ENCODE assay signal across 8 cellular contexts in the genomic region with DNA sequence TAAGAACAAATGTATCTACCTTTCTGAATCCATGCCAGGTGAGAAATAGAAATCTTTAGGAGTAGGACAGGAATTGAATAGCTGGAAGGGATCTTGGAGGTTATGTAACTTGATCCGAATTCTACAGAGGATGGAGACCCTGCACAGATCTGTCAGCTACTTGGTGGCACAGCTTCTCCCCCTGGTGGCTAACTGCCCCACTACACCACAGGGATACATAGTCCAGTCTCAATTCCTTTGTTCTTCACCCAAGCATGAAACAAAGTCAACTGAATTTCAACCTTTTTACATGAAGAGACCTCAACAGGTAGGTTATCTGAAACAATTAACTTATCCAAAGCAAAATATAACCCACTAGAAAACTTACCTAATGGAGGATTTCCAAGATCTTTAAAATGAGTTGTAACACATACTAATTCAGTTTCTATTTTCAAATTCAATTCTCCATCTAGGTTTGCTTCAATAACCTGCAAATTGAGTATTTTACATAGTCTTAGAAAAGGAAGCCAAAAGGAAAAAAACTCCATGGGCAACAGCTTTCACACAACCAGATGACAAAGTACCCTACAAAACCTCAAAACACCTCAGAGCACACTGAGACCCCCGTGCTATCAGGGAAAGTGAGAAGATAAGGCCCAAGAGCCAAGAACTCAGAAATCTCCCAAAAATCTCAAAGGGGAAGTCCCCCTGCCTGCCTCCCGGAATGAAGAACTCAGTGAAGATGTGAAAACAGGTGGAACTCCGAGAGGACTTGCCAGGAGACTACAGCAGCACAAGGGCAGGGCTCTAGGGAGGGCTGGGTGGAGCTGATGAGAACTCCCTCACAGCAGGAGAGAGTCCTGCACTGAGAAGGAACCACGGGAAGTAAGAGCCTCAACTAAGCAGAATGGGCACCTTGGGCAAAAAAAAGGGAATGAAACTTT. TPM values are rescaled to one million over a fixed set of nuclear protein-coding genes. Genes with fewer than 3 reads are reported as not detected.
A peak's percentile ranks its signal among the peaks of the same experiment; 100 is the strongest.
DNase-seq lines count a peak whose midpoint lies in the region; ATAC-seq and TF ChIP-seq lines count a peak whose summit lies in the region.

No MANE protein-coding gene starts in this region.

- H3K27me3 ChIP-seq in cardiac muscle cell, result no peaks in the 10 kb centered on the region

- no peaks in the 10 kb centered on the region for H3K4me1 ChIP-seq in cardiac muscle cell (ENCODE audit: low read depth)

- peaks cover 27% of the 10 kb centered on the region for H3K4me1 Mint-ChIP-seq in activated naive CD8-positive, alpha-beta T cell treated with anti-CD3 and anti-CD28 coated beads for 36 hours

- peaks cover 42% of the 10 kb centered on the region for H3K36me3 Mint-ChIP-seq in activated naive CD8-positive, alpha-beta T cell treated with anti-CD3 and anti-CD28 coated beads for 36 hours

- no peak for ATAC-seq in GM21423 (IDR thresholded peaks at IDR 0.05; ENCODE audit: unreplicated experiment)

- no peak overlapping the region for H3K4me3 Mint-ChIP-seq in activated naive CD8-positive, alpha-beta T cell treated with anti-CD3 and anti-CD28 coated beads for 36 hours

- H3K36me3 ChIP-seq in cardiac muscle cell, result peaks cover 27% of the 10 kb centered on the region

- peak; percentile 79 for TF ChIP-seq CTCF in GM20000 (IDR thresholded peaks at IDR 0.05; ENCODE audit: extremely low read depth, missing control alignments)
- TF ChIP-seq CTCF in cardiac muscle cell (IDR thresholded peaks at IDR 0.05; ENCODE audit: low read depth, low read length), result peak; percentile 96

- H3K4me3 ChIP-seq in cardiac muscle cell, result no peak overlapping the region

- H3K9me3 ChIP-seq in cardiac muscle cell (ENCODE audit: low read depth), result no peaks in the 10 kb centered on the region

- H3K27ac ChIP-seq in cardiac muscle cell, result no peak overlapping the region

- DNase-seq in DMS 273 treated with DMSO at 0.1 percent for 48 hours (lab: John Stamatoyannopoulos, UW) (peak; percentile 19), GM20000 (ENCODE audit: low spot score) (peak; percentile 76), HuH-7 (ENCODE audit: low spot score) (peak; percentile 85), RPMI8226 (peak; percentile 60), cardiac muscle cell (ENCODE audit: low read depth in 1 of 2, low spot score in 1 of 2) (peak; percentile 78 to 81), renal cortical epithelial cell (ENCODE audit: low read depth) (peak; percentile 64)
- peak; percentile 45 for DNase-seq in activated naive CD8-positive, alpha-beta T cell treated with anti-CD3 and anti-CD28 coated beads for 36 hours

- H3K27me3 Mint-ChIP-seq in activated naive CD8-positive, alpha-beta T cell treated with anti-CD3 and anti-CD28 coated beads for 36 hours, result no peaks in the 10 kb centered on the region

- H3K27ac Mint-ChIP-seq in activated naive CD8-positive, alpha-beta T cell treated with anti-CD3 and anti-CD28 coated beads for 36 hours, result no peak overlapping the region

- no peaks in the 10 kb centered on the region for H3K9me3 Mint-ChIP-seq in activated naive CD8-positive, alpha-beta T cell treated with anti-CD3 and anti-CD28 coated beads for 36 hours

RNA-seq across cellular contexts. Expression of a gene that starts 10.3 kb away (rescaled TPM):
- 10 to 100 TPM; 49.2 to 50.4 TPM for total RNA-seq in activated naive CD8-positive, alpha-beta T cell treated with anti-CD3 and anti-CD28 coated beads for 36 hours
- total RNA-seq in cardiac muscle cell (22.3 and 37.4 TPM in 2 replicates), renal cortical epithelial cell (9.0 and 29.4 TPM in 2 replicates)
- polyA plus RNA-seq in cardiac muscle cell, result 19.0 and 19.6 TPM in 2 replicates

RNA-seq across cellular contexts. Expression of a gene that starts 20.8 kb away (rescaled TPM):
- under 1 TPM; 0.02 to 0.10 TPM for total RNA-seq in activated naive CD8-positive, alpha-beta T cell treated with anti-CD3 and anti-CD28 coated beads for 36 hours
- total RNA-seq in cardiac muscle cell (0.11 and 0.54 TPM in 2 replicates), renal cortical epithelial cell (under 0.01 and 0.35 TPM in 2 replicates)
- polyA plus RNA-seq in cardiac muscle cell, result 0.15 and 0.50 TPM in 2 replicates

RNA-seq across cellular contexts. Expression of a gene that starts 59.8 kb away (rescaled TPM):
- total RNA-seq in activated naive CD8-positive, alpha-beta T cell treated with anti-CD3 and anti-CD28 coated beads for 36 hours, result under 1 TPM in 1 of 2 experiments, not detected in 1; 0.54 TPM
- total RNA-seq in cardiac muscle cell, result not detected in 2 replicates
- 0.43 and 1.7 TPM in 2 replicates for polyA plus RNA-seq in cardiac muscle cell
- not detected in 2 replicates for total RNA-seq in renal cortical epithelial cell

Comparison
In these comparisons a context has a peak if more than half of its experiments do, and no peak if none do; other contexts are left out.
1. DNase-seq: peak in every context shown above with its lines; median percentile 85 in HuH-7; 80 in cardiac muscle cell; 76 in GM20000; 64 in renal cortical epithelial cell; 60 in RPMI8226; 45 in activated naive CD8-positive, alpha-beta T cell treated with anti-CD3 and anti-CD28 coated beads for 36 hours; 19 in DMS 273 treated with DMSO at 0.1 percent for 48 hours.